10 cellular contexts compared by ENCODE assay signal in the genomic region with DNA sequence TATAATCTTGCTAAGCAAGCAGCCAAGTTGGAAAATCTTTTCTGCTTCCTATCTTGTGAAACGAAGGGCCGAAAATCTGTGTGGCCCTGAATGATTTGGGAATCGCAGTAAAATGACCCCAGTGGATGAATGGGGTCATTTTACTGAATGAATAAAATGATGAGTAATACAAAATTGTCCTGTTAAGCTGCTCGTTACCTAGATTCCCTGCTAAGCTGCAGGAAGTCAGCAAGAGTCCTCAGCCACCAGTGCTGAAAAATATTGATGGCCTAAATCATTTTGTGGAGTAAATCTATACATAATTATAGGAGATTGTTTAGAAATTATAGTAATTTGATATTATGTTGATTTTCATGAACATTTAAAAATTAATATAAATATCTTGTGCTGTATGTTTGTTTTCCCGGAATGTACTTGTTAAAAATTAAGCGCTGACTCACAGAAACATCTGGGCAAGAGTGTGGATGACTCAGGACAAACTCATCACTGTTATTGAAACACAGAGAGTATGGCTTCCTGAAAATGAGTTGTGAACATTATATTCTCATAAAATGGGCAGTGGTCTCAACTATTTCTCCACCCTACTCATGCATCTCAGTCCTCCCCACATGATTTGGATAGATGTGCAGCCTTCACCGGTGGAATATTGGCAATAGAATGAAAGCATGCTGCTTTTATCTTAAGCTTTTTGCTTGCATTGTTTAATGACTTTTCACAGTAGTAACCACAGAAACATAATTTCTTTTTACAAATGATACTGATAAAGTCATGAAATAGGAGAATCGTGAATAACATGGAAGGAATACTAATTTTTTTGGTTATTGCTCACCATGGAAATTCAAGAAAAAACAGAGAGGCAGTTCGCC. TPM values are rescaled to one million over a fixed set of nuclear protein-coding genes. Genes with fewer than 3 reads are reported as not detected.
DNase-seq lines count a peak whose midpoint lies in the region; ATAC-seq, FAIRE-seq and TF ChIP-seq lines count a peak whose summit lies in the region.
"Had no signal": no experiment of that assay in that cellular context is flagged by ENCODE, and none has a peak within 500 bp of the region (broad histone marks: within the 10 kb centered on the region; RNA-seq: fewer than 3 reads in every experiment).

No MANE protein-coding gene starts in this region.

- peak overlapping the region; percentile 93 for H3K27ac ChIP-seq in PC-3 (ENCODE audit: low read length)
- H3K27ac ChIP-seq in endothelial cell of umbilical vein (ENCODE audit: insufficient read depth, low read depth, low read length) = peak overlapping the region; percentile 75
- H3K27ac ChIP-seq in dorsolateral prefrontal cortex = no peak overlapping the region

- intact Hi-C loops in PC-3 (cut with micrococcal nuclease) = loop anchor here (1.0 to 2.0 kb wide), 4 partner anchors 36 to 184 kb away; partner anchors contain the start of genes FBXO5 and RGS17
- intact Hi-C loops in endothelial cell of umbilical vein (cut with micrococcal nuclease) = loop anchor here (1.0 kb wide), 3 partner anchors 36 to 135 kb away; partner anchors contain the start of gene RGS17
- intact Hi-C loops in dorsolateral prefrontal cortex (cut with DNase I) = no loop called here

- ATAC-seq in PC-3 (peak; percentile 82), omental fat pad (ENCODE audit: low FRiP score) (peak; percentile 94)

- H4K20me1 ChIP-seq in PC-3 (ENCODE audit: low read length) (no peaks in the 10 kb centered on the region), endothelial cell of umbilical vein (replicated peaks; ENCODE audit: control insufficient read depth, extremely low read depth, insufficient read depth, low read length) (no peaks in the 10 kb centered on the region)

- H3F3A ChIP-seq in PC-3 (ENCODE audit: low read length, unreplicated experiment) = no peaks in the 10 kb centered on the region

- no peaks in the 10 kb centered on the region for H3K9me3 ChIP-seq in PC-3 (ENCODE audit: low read length)
- H3K9me3 ChIP-seq in endothelial cell of umbilical vein (replicated peaks; ENCODE audit: control insufficient read depth, insufficient read depth, low read length) = no peaks in the 10 kb centered on the region

- FAIRE-seq in endothelial cell of umbilical vein (lab: Jason Lieb, UNC) = peak; percentile 75

- H3K79me2 ChIP-seq in PC-3 (ENCODE audit: low read length) = no peaks in the 10 kb centered on the region
- no peaks in the 10 kb centered on the region for H3K79me2 ChIP-seq in endothelial cell of umbilical vein (ENCODE audit: control insufficient read depth, insufficient read depth, low read length)

- no peak for TF ChIP-seq POLR2A in endothelial cell of umbilical vein (IDR thresholded peaks at IDR 0.05; ENCODE audit: low read depth, low read length)

- H3K9me1 ChIP-seq in endothelial cell of umbilical vein (replicated peaks; ENCODE audit: control insufficient read depth, extremely low read depth, insufficient read depth, low read length) = no peaks in the 10 kb centered on the region

- peak overlapping the region; percentile 22; the same call in 1 of the 2 replicates for H2AFZ ChIP-seq in PC-3 (ENCODE audit: low read length)
- H2AFZ ChIP-seq in endothelial cell of umbilical vein (ENCODE audit: low read depth, low read length) = peak overlapping the region; percentile 15

- H3K4me2 ChIP-seq in PC-3 (ENCODE audit: low read length) (peak overlapping the region; percentile 84), endothelial cell of umbilical vein (ENCODE audit: insufficient read depth, low read length) (peak overlapping the region; percentile 80)

- H3K9me2 ChIP-seq in PC-3 (replicated peaks; ENCODE audit: low read length) = no peaks in the 10 kb centered on the region

- H3K9ac ChIP-seq in PC-3 (ENCODE audit: low read length) = peak overlapping the region; percentile 56
- peak overlapping the region; percentile 29 for H3K9ac ChIP-seq in endothelial cell of umbilical vein (replicated peaks; ENCODE audit: extremely low read depth, insufficient read depth, low read length)

- CTCF ChIA-PET in PC-3 (lab: Charles Lee) = no interaction called here
- CTCF ChIA-PET in endothelial cell of umbilical vein (lab: Charles Lee) = interaction anchor here (1.0 kb wide), 1 partner anchor 135 kb away, joined by 3 read pairs; no protein-coding TSS in a partner anchor

- H3K36me3 ChIP-seq in PC-3 (ENCODE audit: low read depth, low read length) = no peaks in the 10 kb centered on the region
- no peaks in the 10 kb centered on the region for H3K36me3 ChIP-seq in endothelial cell of umbilical vein (ENCODE audit: control insufficient read depth in 2 of 2, extremely low read depth in 1 of 2, insufficient read depth in 2 of 2, low read length in 2 of 2)

- TF ChIP-seq CTCF in PC-3 (conservative IDR thresholded peaks at IDR 0.05; ENCODE audit: low read depth, low read length) = no peak
- no peak for TF ChIP-seq CTCF in endothelial cell of umbilical vein (IDR thresholded peaks at IDR 0.05; ENCODE audit: extremely low read depth in 1 of 2, insufficient read depth in 1 of 2, low read depth in 1 of 2, low read length in 2 of 2)
- no peak for TF ChIP-seq CTCF in omental fat pad (IDR thresholded peaks at IDR 0.05)
- no peak for TF ChIP-seq CTCF in dorsolateral prefrontal cortex (IDR thresholded peaks at IDR 0.05 in 54 of 56, conservative IDR thresholded peaks at IDR 0.05 in 2 of 56; ENCODE audit: low read depth in 1 of 56, partially characterized antibody in 56 of 56)

- dilution Hi-C loops in endothelial cell of umbilical vein (cut with MboI; ENCODE audit: extremely low pct_ligation_motif_present, low sequenced_read_pairs) = no loop called here

- H3K4me3 ChIP-seq in PC-3 (ENCODE audit: low read length) = peak overlapping the region; percentile 41; the same call in 1 of the 2 replicates
- no peak overlapping the region for H3K4me3 ChIP-seq in endothelial cell of umbilical vein (replicated peaks in 1 of 3; ENCODE audit: insufficient read depth in 1 of 3, low read depth in 1 of 3, low read length in 3 of 3)
- no peak overlapping the region for H3K4me3 ChIP-seq in dorsolateral prefrontal cortex

- DNase-seq in ELR (ENCODE audit: low read depth) = peak; percentile 91
- peak; percentile 83 for DNase-seq in PC-3
- DNase-seq in endothelial cell of umbilical vein (ENCODE audit: low read depth, low spot score) = peak; percentile 79
- DNase-seq in omental fat pad (ENCODE audit: low spot score) = no peak
- DNase-seq in dorsolateral prefrontal cortex = no peak
- no peak for DNase-seq in activated CD8-positive, alpha-beta memory T cell treated with anti-CD3 and anti-CD28 coated beads, Interleukin-2, amount 50 U/mL, for 48 hours
- DNase-seq in activated CD4-positive, alpha-beta T cell treated with anti-CD3 and anti-CD28 coated beads for 1 hour = no peak
- DNase-seq in SIG-M5 (lab: John Stamatoyannopoulos, UW) = no peak
- DNase-seq: NCI-H1092 treated with DMSO at 0.1 percent for 48 hours, retina had no signal

- POLR2A ChIA-PET in PC-3 (lab: Charles Lee; ENCODE audit: unreplicated experiment) (no interaction called here), endothelial cell of umbilical vein (lab: Charles Lee) (no interaction called here)

- H3K4me1 ChIP-seq in PC-3 (ENCODE audit: insufficient read depth, low read length) (peaks cover 33% of the 10 kb centered on the region), endothelial cell of umbilical vein (ENCODE audit: control insufficient read depth, extremely low read depth, insufficient read depth, low read length) (peaks cover 19% of the 10 kb centered on the region)

- BruUV-seq in PC-3 (replicated peaks; lab: Mats Ljungman, UMichigan) = no TSS peak
- TSS peak; percentile 63 for BruUV-seq in endothelial cell of umbilical vein (replicated peaks; lab: Mats Ljungman, UMichigan)

- H3K27me3 ChIP-seq in PC-3 (ENCODE audit: low read length) (no peaks in the 10 kb centered on the region), endothelial cell of umbilical vein (ENCODE audit: control insufficient read depth in 2 of 2, insufficient read depth in 2 of 2, low read length in 2 of 2) (no peaks in the 10 kb centered on the region), dorsolateral prefrontal cortex (peaks cover 0 to 4% (median 0%) of the 10 kb centered on the region in 45 donors)

TF ChIP-seq in endothelial cell of umbilical vein, 7 proteins besides CTCF, POLR2A, EP300 and RAD21:
- no peak for TF ChIP-seq MYC (IDR thresholded peaks at IDR 0.05; ENCODE audit: low read depth, low read length)
- TF ChIP-seq EZH2 (IDR thresholded peaks at IDR 0.05; ENCODE audit: borderline replicate concordance, low read depth, low read length, severe bottlenecking) = no peak
- peak; percentile 48 for TF ChIP-seq POLR2AphosphoS5 (IDR thresholded peaks at IDR 0.05; ENCODE audit: insufficient read depth, low read depth, low read length)
- TF ChIP-seq, protein P1, sequence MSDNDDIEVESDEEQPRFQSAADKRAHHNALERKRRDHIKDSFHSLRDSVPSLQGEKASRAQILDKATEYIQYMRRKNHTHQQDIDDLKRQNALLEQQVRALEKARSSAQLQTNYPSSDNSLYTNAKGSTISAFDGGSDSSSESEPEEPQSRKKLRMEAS (IDR thresholded peaks at IDR 0.05; ENCODE audit: insufficient read depth, insufficient read length) = no peak
- TF ChIP-seq GATA2 (IDR thresholded peaks at IDR 0.05; ENCODE audit: insufficient read depth, insufficient read length, low read depth, low read length) = no peak
- TF ChIP-seq JUN (IDR thresholded peaks at IDR 0.05; ENCODE audit: borderline replicate concordance, insufficient read depth, insufficient read length, low read depth) = peak; percentile 89
- peak; percentile 94 for TF ChIP-seq FOS (IDR thresholded peaks at IDR 0.05; ENCODE audit: borderline replicate concordance, insufficient read depth, low read length)

RNA-seq across cellular contexts. Expression of gene RGS17, which starts 36.2 kb away (rescaled TPM):
- total RNA-seq in PC-3 (2014; rRNA removed) (0.40 and 1.4 TPM in 2 replicates), endothelial cell of umbilical vein (1.1 and 2.3 TPM in 2 replicates), omental fat pad (1 to 10 TPM in 3 of 4 donors, under 1 TPM in 1; 0.47 to 7.4 (median 3.0) TPM), dorsolateral prefrontal cortex (10 to 100 TPM in 53 of 120 experiments, 1 to 10 TPM in 67; 2.8 to 18.3 (median 9.5) TPM)
- polyA plus RNA-seq in endothelial cell of umbilical vein = 0.18 and 0.40 TPM in 2 replicates
- 0.27 and 0.49 TPM in 2 replicates for polyA plus RNA-seq in endothelial cell of umbilical vein (2011; cell fraction: cytosol; rRNA removed)
- polyA plus RNA-seq in endothelial cell of umbilical vein (2011; cell fraction: nucleus; rRNA removed) = 0.71 and 1.2 TPM in 2 replicates
- 0.63 and 1.6 TPM in 2 replicates for polyA plus RNA-seq in endothelial cell of umbilical vein (2012)
- 0.41 and 0.70 TPM in 2 replicates for polyA minus RNA-seq in endothelial cell of umbilical vein
- polyA minus RNA-seq in endothelial cell of umbilical vein (2011; cell fraction: cytosol; rRNA and poly(A)+ RNA removed) = not detected
- polyA minus RNA-seq in endothelial cell of umbilical vein (2011; cell fraction: nucleus; rRNA and poly(A)+ RNA removed) = 1.6 and 2.1 TPM in 2 replicates

Comparison
In these comparisons a context has a peak if more than half of its experiments do, and no peak if none do; other contexts are left out.
1. DNase-seq: peak in ELR (single experiment), PC-3 (single experiment) and endothelial cell of umbilical vein (single experiment); none in omental fat pad (single experiment), dorsolateral prefrontal cortex (0 of 10), activated CD8-positive, alpha-beta memory T cell treated with anti-CD3 and anti-CD28 coated beads, Interleukin-2, amount 50 U/mL, for 48 hours (single experiment), activated CD4-positive, alpha-beta T cell treated with anti-CD3 and anti-CD28 coated beads for 1 hour (single experiment) and SIG-M5 (single experiment).
2. H3K27ac ChIP-seq: peak in PC-3 (single experiment) and endothelial cell of umbilical vein (single experiment); none in dorsolateral prefrontal cortex (0 of 59).
3. intact Hi-C loops: an anchor here in PC-3 (1.0 to 2.0 kb wide) and endothelial cell of umbilical vein (1.0 kb wide); none called in dorsolateral prefrontal cortex.